Comparison of ENCODE assay signal across 9 cellular contexts in the genomic region with DNA sequence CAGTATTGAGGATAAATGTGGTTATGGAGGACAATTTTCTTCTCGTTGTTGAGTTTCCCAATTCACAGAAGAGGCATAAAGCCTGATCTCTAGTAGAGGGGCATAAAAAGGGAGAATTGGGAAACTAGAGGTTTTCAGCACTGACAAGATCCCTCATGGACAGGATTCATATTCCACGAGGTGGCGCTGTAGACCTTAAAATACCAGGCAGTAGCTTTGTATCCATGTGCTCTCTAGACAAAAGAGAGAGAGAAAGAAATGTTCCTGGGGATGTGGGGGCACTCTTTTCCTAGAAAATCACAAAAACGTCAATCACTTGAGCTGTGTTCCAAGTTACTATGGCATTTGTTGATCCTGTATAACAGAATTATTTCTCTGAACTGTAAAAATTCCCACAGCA.
DNase-seq lines count a peak whose midpoint lies in the region; ATAC-seq and TF ChIP-seq lines count a peak whose summit lies in the region.
"Had no signal": no experiment of that assay in that cellular context is flagged by ENCODE, and none has a peak within 500 bp of the region (broad histone marks: within the 10 kb centered on the region; RNA-seq: fewer than 3 reads in every experiment).

No MANE protein-coding gene starts in this region.

- H3K4me1 Mint-ChIP-seq in type B pancreatic cell (ENCODE audit: unreplicated experiment): no peaks in the 10 kb centered on the region
- H3K4me1 Mint-ChIP-seq in natural killer cell treated with Interleukin-12 subunit alpha and Interleukin-12 subunit beta and Interleukin-15 and Interleukin-18, amount 100 ng/mL, for 72 hours (ENCODE audit: low read depth in 2 of 2): no peaks in the 10 kb centered on the region

- no peaks in the 10 kb centered on the region for H3K36me3 Mint-ChIP-seq in type B pancreatic cell
- peaks cover 5% of the 10 kb centered on the region for H3K36me3 Mint-ChIP-seq in natural killer cell treated with Interleukin-12 subunit alpha and Interleukin-12 subunit beta and Interleukin-15 and Interleukin-18, amount 100 ng/mL, for 72 hours

- peak; percentile 3 to 15 for DNase-seq in stimulated activated CD4-positive, alpha-beta T cell treated with anti-CD3 and anti-CD28 coated beads, Interleukin-2, amount 100 ng/mL, for 48 hours
- no peak for DNase-seq in stimulated activated CD4-positive, alpha-beta T cell treated with anti-CD3 and anti-CD28 coated beads, Interleukin-4, amount 100 ng/mL, for 1 hour
- DNase-seq in NCI-H1105 treated with DMSO at 0.1 percent for 48 hours (lab: John Stamatoyannopoulos, UW): peak; percentile 25
- DNase-seq in cerebellar cortex (ENCODE audit: low spot score): peak; percentile 8
- DNase-seq in type B pancreatic cell (ENCODE audit: extremely low spot score, unreplicated experiment): no peak
- DNase-seq in central memory CD4-positive, alpha-beta T cell: no peak
- no peak for DNase-seq in natural killer cell treated with Interleukin-12 subunit alpha and Interleukin-12 subunit beta and Interleukin-15 and Interleukin-18, amount 100 ng/mL, for 72 hours (ENCODE audit: low spot score)
- DNase-seq: stimulated activated naive CD4-positive, alpha-beta T cell had no signal

- TF ChIP-seq CTCF in type B pancreatic cell (conservative IDR thresholded peaks at IDR 0.05): peak; percentile 67

- H3K4me3 Mint-ChIP-seq in type B pancreatic cell: no peak overlapping the region
- H3K4me3 Mint-ChIP-seq in natural killer cell treated with Interleukin-12 subunit alpha and Interleukin-12 subunit beta and Interleukin-15 and Interleukin-18, amount 100 ng/mL, for 72 hours: no peak overlapping the region

- H3K27ac Mint-ChIP-seq in type B pancreatic cell: no peak overlapping the region
- no peak overlapping the region for H3K27ac Mint-ChIP-seq in natural killer cell treated with Interleukin-12 subunit alpha and Interleukin-12 subunit beta and Interleukin-15 and Interleukin-18, amount 100 ng/mL, for 72 hours

- no peaks in the 10 kb centered on the region for H3K27me3 Mint-ChIP-seq in type B pancreatic cell
- H3K27me3 Mint-ChIP-seq in natural killer cell treated with Interleukin-12 subunit alpha and Interleukin-12 subunit beta and Interleukin-15 and Interleukin-18, amount 100 ng/mL, for 72 hours: no peaks in the 10 kb centered on the region

- no peak for ATAC-seq in natural killer cell treated with Interleukin-12 subunit alpha and Interleukin-12 subunit beta and Interleukin-15 and Interleukin-18, amount 100 ng/mL, for 72 hours
- ATAC-seq in HG03571 (IDR thresholded peaks at IDR 0.05; ENCODE audit: unreplicated experiment): no peak

- H3K9me3 Mint-ChIP-seq in type B pancreatic cell: peaks cover 4% of the 10 kb centered on the region
- peaks cover 7% of the 10 kb centered on the region for H3K9me3 Mint-ChIP-seq in natural killer cell treated with Interleukin-12 subunit alpha and Interleukin-12 subunit beta and Interleukin-15 and Interleukin-18, amount 100 ng/mL, for 72 hours

Comparison
In these comparisons a context has a peak if more than half of its experiments do, and no peak if none do; other contexts are left out.
1. DNase-seq: peak in stimulated activated CD4-positive, alpha-beta T cell treated with anti-CD3 and anti-CD28 coated beads, Interleukin-2, amount 100 ng/mL, for 48 hours (2 of 2), NCI-H1105 treated with DMSO at 0.1 percent for 48 hours (single experiment) and cerebellar cortex (single experiment); none in stimulated activated CD4-positive, alpha-beta T cell treated with anti-CD3 and anti-CD28 coated beads, Interleukin-4, amount 100 ng/mL, for 1 hour (single experiment), type B pancreatic cell (single experiment), central memory CD4-positive, alpha-beta T cell (single experiment) and natural killer cell treated with Interleukin-12 subunit alpha and Interleukin-12 subunit beta and Interleukin-15 and Interleukin-18, amount 100 ng/mL, for 72 hours (single experiment).